8 cellular contexts compared by ENCODE assay signal in genomic region chr16:4298761-4299522, GRCh38. TPM values are rescaled to one million over a fixed set of nuclear protein-coding genes. Genes with fewer than 3 reads are reported as not detected.
A peak's percentile ranks its signal among the peaks of the same experiment; 100 is the strongest.
DNase-seq lines count a peak whose midpoint lies in the region; ATAC-seq and TF ChIP-seq lines count a peak whose summit lies in the region.

No MANE protein-coding gene starts in this region.

- DNase-seq in BJ (ENCODE audit: low read depth), result peak; percentile 77
- DNase-seq in NCI-H82 treated with DMSO at 0.1 percent for 48 hours (lab: John Stamatoyannopoulos, UW; ENCODE audit: unreplicated experiment), result peak; percentile 74
- DNase-seq in esophagus squamous epithelium (lab: John Stamatoyannopoulos, UW), result no peak
- DNase-seq in nephron progenitor cell, result peak; percentile 62
- no peak for DNase-seq in activated naive CD4-positive, alpha-beta T cell treated with anti-CD3 and anti-CD28 coated beads, Interleukin-2, amount 50 U/mL, for 72 hours (ENCODE audit: low spot score in 2 of 2)
- no peak for DNase-seq in T-helper 17 cell
- no peak for DNase-seq in stimulated activated naive CD4-positive, alpha-beta T cell (lab: John Stamatoyannopoulos, UW)
- no peak for DNase-seq in SKM-1 (lab: John Stamatoyannopoulos, UW; ENCODE audit: unreplicated experiment)

- no peak for TF ChIP-seq CTCF in BJ (IDR thresholded peaks at IDR 0.05; ENCODE audit: insufficient read depth, low read depth, low read length)
- TF ChIP-seq CTCF in esophagus squamous epithelium (IDR thresholded peaks at IDR 0.05), result no peak
- TF ChIP-seq CTCF in nephron progenitor cell (IDR thresholded peaks at IDR 0.05), result no peak

- peaks cover 3% of the 10 kb centered on the region for H3K27me3 Mint-ChIP-seq in nephron progenitor cell (ENCODE audit: low read depth, poor library complexity)
- H3K27me3 Mint-ChIP-seq in T-helper 17 cell, result no peaks in the 10 kb centered on the region

- no peaks in the 10 kb centered on the region for H3K27me3 ChIP-seq in BJ (ENCODE audit: control insufficient read depth, insufficient read depth, low read length)
- no peaks in the 10 kb centered on the region for H3K27me3 ChIP-seq in esophagus squamous epithelium

- peaks cover 21 to 30% (median 23%) of the 10 kb centered on the region in 3 donors for H3K4me1 ChIP-seq in esophagus squamous epithelium

- POLR2A ChIA-PET in BJ (lab: Charles Lee), result interaction anchor here (0.6 kb wide), 1 partner anchor 24 kb away, joined by 3 read pairs; no protein-coding TSS in a partner anchor

- no peaks in the 10 kb centered on the region for H3K9me3 ChIP-seq in esophagus squamous epithelium
- H3K9me3 ChIP-seq in T-helper 17 cell (ENCODE audit: control insufficient read depth, low read length, poor library complexity, severe bottlenecking), result no peaks in the 10 kb centered on the region

- H3K36me3 Mint-ChIP-seq in nephron progenitor cell (ENCODE audit: low read depth) (peaks cover 13% of the 10 kb centered on the region), T-helper 17 cell (ENCODE audit: low read depth) (no peaks in the 10 kb centered on the region)
- H3K36me3 Mint-ChIP-seq in activated naive CD4-positive, alpha-beta T cell treated with anti-CD3 and anti-CD28 coated beads, Interleukin-2, amount 50 U/mL, for 72 hours, result peaks cover 0 to 2% of the 10 kb centered on the region in 2 donors

- no peak for TF ChIP-seq POLR2A in esophagus squamous epithelium (IDR thresholded peaks at IDR 0.05)

- H3K27ac Mint-ChIP-seq in nephron progenitor cell, result peak overlapping the region; percentile 97
- peak overlapping the region in 1 of 2 donors; percentile 88 for H3K27ac Mint-ChIP-seq in activated naive CD4-positive, alpha-beta T cell treated with anti-CD3 and anti-CD28 coated beads, Interleukin-2, amount 50 U/mL, for 72 hours
- no peak overlapping the region for H3K27ac Mint-ChIP-seq in T-helper 17 cell

- H3K4me3 ChIP-seq in BJ (ENCODE audit: low read depth, low read length) (peak overlapping the region; percentile 6; the same call in 1 of the 2 replicates), esophagus squamous epithelium (peak overlapping the region in 1 of 4 donors; percentile 35)

- 32 to 42% methylated on average over 4 to 6 of the region's 15 CpGs for WGBS in esophagus squamous epithelium, 2 donors

- peaks cover 41% of the 10 kb centered on the region for H3K4me1 Mint-ChIP-seq in nephron progenitor cell
- peaks cover 4% of the 10 kb centered on the region for H3K4me1 Mint-ChIP-seq in T-helper 17 cell

- no peak for ATAC-seq in activated naive CD4-positive, alpha-beta T cell treated with anti-CD3 and anti-CD28 coated beads, Interleukin-2, amount 50 U/mL, for 72 hours
- ATAC-seq in T-helper 17 cell, result no peak

- H3K36me3 ChIP-seq in BJ (ENCODE audit: control insufficient read depth, insufficient read depth, low read length), result no peaks in the 10 kb centered on the region
- no peaks in the 10 kb centered on the region for H3K36me3 ChIP-seq in esophagus squamous epithelium

- CTCF ChIA-PET in BJ (lab: Yijun Ruan, JAX), result interaction anchor here (0.6 to 13.0 kb wide), 8 partner anchors 8 to 104 kb away, joined by 3 to 211 read pairs (median 5); no protein-coding TSS in a partner anchor

- no peaks in the 10 kb centered on the region for H3K9me3 Mint-ChIP-seq in nephron progenitor cell
- no peaks in the 10 kb centered on the region for H3K9me3 Mint-ChIP-seq in activated naive CD4-positive, alpha-beta T cell treated with anti-CD3 and anti-CD28 coated beads, Interleukin-2, amount 50 U/mL, for 72 hours

- intact Hi-C loops in esophagus squamous epithelium (cut with DNase I), result no loop called here

- H3K4me3 Mint-ChIP-seq in nephron progenitor cell, result peak overlapping the region; percentile 37
- H3K4me3 Mint-ChIP-seq in T-helper 17 cell, result no peak overlapping the region

- peak overlapping the region; percentile 65 to 88 (median 76) for H3K27ac ChIP-seq in esophagus squamous epithelium

RNA-seq across cellular contexts. Expression of gene GLIS2, which starts 16.9 kb away (rescaled TPM):
- polyA plus RNA-seq in BJ (2011; rRNA removed), result 4.8 and 8.8 TPM in 2 replicates
- polyA minus RNA-seq in BJ (2011; rRNA and poly(A)+ RNA removed), result 5.7 and 9.7 TPM in 2 replicates
- total RNA-seq in esophagus squamous epithelium (1 to 10 TPM in 1 of 4 donors, under 1 TPM in 3; 0.30 to 1.7 (median 0.67) TPM), T-helper 17 cell (under 1 TPM; 0.10 to 0.29 TPM)
- under 1 TPM; 0.16 to 0.80 TPM for total RNA-seq in activated naive CD4-positive, alpha-beta T cell treated with anti-CD3 and anti-CD28 coated beads, Interleukin-2, amount 50 U/mL, for 72 hours

RNA-seq across cellular contexts. Expression of gene TFAP4, which starts 26.1 kb away (rescaled TPM):
- 3.6 and 4.0 TPM in 2 replicates for polyA plus RNA-seq in BJ (2011; rRNA removed)
- 10.9 and 17.1 TPM in 2 replicates for polyA minus RNA-seq in BJ (2011; rRNA and poly(A)+ RNA removed)
- total RNA-seq in esophagus squamous epithelium (1 to 10 TPM; 5.8 to 9.8 (median 9.3) TPM), T-helper 17 cell (10 to 100 TPM in 1 of 2 donors, 1 to 10 TPM in 1; 9.8 to 14.1 TPM)
- 10 to 100 TPM; 10.1 to 28.4 TPM for total RNA-seq in activated naive CD4-positive, alpha-beta T cell treated with anti-CD3 and anti-CD28 coated beads, Interleukin-2, amount 50 U/mL, for 72 hours

RNA-seq across cellular contexts. Expression of gene PAM16, which starts 52.2 kb away (rescaled TPM):
- polyA plus RNA-seq in BJ (2011; rRNA removed), result 33.1 and 44.2 TPM in 2 replicates
- polyA minus RNA-seq in BJ (2011; rRNA and poly(A)+ RNA removed), result 2.5 and 7.2 TPM in 2 replicates
- total RNA-seq in esophagus squamous epithelium (10 to 100 TPM; 29.5 to 40.8 (median 33.2) TPM), T-helper 17 cell (10 to 100 TPM; 32.3 to 41.4 TPM)
- total RNA-seq in activated naive CD4-positive, alpha-beta T cell treated with anti-CD3 and anti-CD28 coated beads, Interleukin-2, amount 50 U/mL, for 72 hours, result 10 to 100 TPM; 53.7 to 63.1 TPM

RNA-seq across cellular contexts. Expression of gene SRL, which starts 57.1 kb away (rescaled TPM):
- not detected in 2 replicates for polyA plus RNA-seq in BJ (2011; rRNA removed)
- polyA minus RNA-seq in BJ (2011; rRNA and poly(A)+ RNA removed), result not detected in 2 replicates
- total RNA-seq in esophagus squamous epithelium, result 1 to 10 TPM in 1 of 4 donors, under 1 TPM in 2, not detected in 1; 0.04 to 1.8 (median 0.38) TPM
- total RNA-seq in activated naive CD4-positive, alpha-beta T cell treated with anti-CD3 and anti-CD28 coated beads, Interleukin-2, amount 50 U/mL, for 72 hours, result not detected
- not detected for total RNA-seq in T-helper 17 cell

Comparison
In these comparisons a context has a peak if more than half of its experiments do, and no peak if none do; other contexts are left out.
1. DNase-seq: peak in BJ (single experiment), NCI-H82 treated with DMSO at 0.1 percent for 48 hours (single experiment) and nephron progenitor cell (single experiment); none in esophagus squamous epithelium (single experiment), activated naive CD4-positive, alpha-beta T cell treated with anti-CD3 and anti-CD28 coated beads, Interleukin-2, amount 50 U/mL, for 72 hours (0 of 2), T-helper 17 cell (0 of 3), stimulated activated naive CD4-positive, alpha-beta T cell (0 of 6) and SKM-1 (single experiment).